ENCODE assay signal across 9 cellular contexts in the genomic region with DNA sequence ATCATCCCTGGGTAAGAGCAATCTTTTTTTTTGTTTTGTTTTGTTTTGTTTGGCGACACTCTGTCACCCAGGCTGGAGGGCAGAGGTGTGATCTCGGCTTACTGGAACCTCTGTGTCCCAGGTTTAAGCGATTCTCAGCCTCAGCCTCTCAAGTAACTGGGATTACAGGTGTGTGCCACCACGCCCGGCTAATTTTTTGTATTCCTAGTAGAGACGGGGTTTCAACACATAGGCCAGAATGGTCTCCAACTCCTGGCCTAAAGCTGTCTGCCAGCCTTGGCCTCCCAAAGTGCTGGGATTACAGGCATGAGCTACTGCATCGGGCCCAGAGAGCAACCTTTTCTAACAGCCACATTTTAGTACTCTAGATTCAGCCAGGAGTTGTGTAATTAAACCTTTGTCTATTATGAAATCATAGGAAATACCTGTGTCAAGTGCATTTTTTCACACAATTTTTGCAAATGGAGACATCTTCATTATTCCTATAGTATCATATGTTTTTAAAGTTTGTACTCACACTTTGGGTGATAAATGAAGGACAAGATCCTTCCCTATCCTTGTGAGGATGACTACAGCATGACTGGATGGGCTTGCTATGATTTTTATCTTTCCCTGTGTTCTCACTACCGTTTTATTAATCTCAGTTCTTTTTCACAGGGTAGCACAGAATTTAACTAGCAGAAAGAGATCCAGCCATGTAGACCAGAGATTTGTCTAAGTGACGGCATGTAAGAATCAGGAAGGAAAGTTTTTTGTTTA.
DNase-seq lines count a peak whose midpoint lies in the region; ATAC-seq and TF ChIP-seq lines count a peak whose summit lies in the region.
"Had no signal": no experiment of that assay in that cellular context is flagged by ENCODE, and none has a peak within 500 bp of the region (broad histone marks: within the 10 kb centered on the region; RNA-seq: fewer than 3 reads in every experiment).

No MANE protein-coding gene starts in this region.

- no peaks in the 10 kb centered on the region for H3K27me3 ChIP-seq in OCI-LY1 (ENCODE audit: insufficient read depth, low read length)
- no peaks in the 10 kb centered on the region for H3K27me3 ChIP-seq in colonic mucosa

- peak overlapping the region; percentile 86 to 94 (median 92) for H3K4me3 Mint-ChIP-seq in nephron

- no peaks in the 10 kb centered on the region for H4K20me1 ChIP-seq in OCI-LY1 (ENCODE audit: insufficient read depth, low read length)

- peak overlapping the region; percentile 96 to 98 (median 97) for H3K27ac Mint-ChIP-seq in nephron

- peaks cover 28% of the 10 kb centered on the region for H3K4me1 Mint-ChIP-seq in nephron

- H3F3A ChIP-seq in OCI-LY1 (ENCODE audit: insufficient read depth, low read length): peaks cover 8% of the 10 kb centered on the region; the same call in 1 of the 2 replicates

- H3K9me3 ChIP-seq in OCI-LY1 (ENCODE audit: low read length): no peaks in the 10 kb centered on the region
- no peaks in the 10 kb centered on the region for H3K9me3 ChIP-seq in colonic mucosa

- no peaks in the 10 kb centered on the region for H3K9me2 ChIP-seq in OCI-LY1 (ENCODE audit: low read depth, low read length)

- H3K27me3 Mint-ChIP-seq in nephron (ENCODE audit: low read depth): no peaks in the 10 kb centered on the region

- intact Hi-C loops in colonic mucosa (cut with DNase I): no loop called here
- intact Hi-C loops in posterior cingulate gyrus (cut with DNase I): no loop called here

- no peaks in the 10 kb centered on the region for H3K9me3 Mint-ChIP-seq in nephron

- H3K4me3 ChIP-seq in OCI-LY1 (ENCODE audit: low read depth, low read length, poor library complexity, severe bottlenecking) (peak overlapping the region; percentile 64), colonic mucosa (no peak overlapping the region)

- no peaks in the 10 kb centered on the region for H3K79me2 ChIP-seq in OCI-LY1 (ENCODE audit: insufficient read depth, low read length)

- no peak for ATAC-seq in HG02885 (IDR thresholded peaks at IDR 0.05; ENCODE audit: poor library complexity, unreplicated experiment)

- H3K36me3 ChIP-seq in OCI-LY1 (ENCODE audit: insufficient read depth, low read length) (peaks cover 8% of the 10 kb centered on the region), colonic mucosa (no peaks in the 10 kb centered on the region)

- H3K4me2 ChIP-seq in OCI-LY1 (ENCODE audit: low read length): peak overlapping the region; percentile 71

- no peak overlapping the region for H2AFZ ChIP-seq in OCI-LY1 (ENCODE audit: low read length)

- H3K9ac ChIP-seq in OCI-LY1 (ENCODE audit: low read length) (peak overlapping the region; percentile 81), colonic mucosa (ENCODE audit: low read depth in 2 of 2, low read length in 2 of 2) (peak overlapping the region in 1 of 2 donors; percentile 80)

- DNase-seq in ELF-1 (ENCODE audit: low read depth, low spot score) (peak; percentile 55), colonic mucosa (no peak), RPMI8226 (no peak), DMS 273 treated with DMSO at 0.1 percent for 48 hours (lab: John Stamatoyannopoulos, UW) (no peak), posterior cingulate gyrus (no peak)
- DNase-seq: NCI-H1048 had no signal

- H3K36me3 Mint-ChIP-seq in nephron (ENCODE audit: low read depth): peaks cover 31% of the 10 kb centered on the region

- TF ChIP-seq CTCF in OCI-LY1 (IDR thresholded peaks at IDR 0.05; ENCODE audit: low read length) (no peak), colonic mucosa (IDR thresholded peaks at IDR 0.05) (no peak), nephron (IDR thresholded peaks at IDR 0.05; ENCODE audit: unreplicated experiment in 3 of 3) (no peak)

- H3K27ac ChIP-seq in OCI-LY1 (ENCODE audit: low read depth, low read length, poor library complexity, severe bottlenecking): peak overlapping the region; percentile 100
- peak overlapping the region; percentile 65 for H3K27ac ChIP-seq in colonic mucosa

- peaks cover 41% of the 10 kb centered on the region for H3K4me1 ChIP-seq in OCI-LY1 (ENCODE audit: insufficient read depth, low read length, severe bottlenecking)
- H3K4me1 ChIP-seq in colonic mucosa: no peaks in the 10 kb centered on the region
